1 cellular context compared by ENCODE assay signal in genomic region chr15:51493892-51494291, GRCh38.
TF ChIP-seq lines count a peak whose summit lies in the region.

No MANE protein-coding gene starts in this region.

TF ChIP-seq in SK-N-SH treated with all-trans-retinoic acid at 6 μM for 48 hours, 23 proteins besides CTCF, POLR2A, EP300 and RAD21 (continued from another document):
- TF ChIP-seq PATZ1 (CRISPR knock-in tag; IDR thresholded peaks at IDR 0.05; ENCODE audit: borderline replicate concordance) (no peak), ZNF565 (CRISPR knock-in tag; conservative IDR thresholded peaks at IDR 0.05; ENCODE audit: low read depth) (no peak), OSR1 (CRISPR knock-in tag; IDR thresholded peaks at IDR 0.05) (no peak), SNAI2 (CRISPR knock-in tag; IDR thresholded peaks at IDR 0.05) (no peak), ZC3H10 (CRISPR knock-in tag; IDR thresholded peaks at IDR 0.05) (no peak), ZFP30 (CRISPR knock-in tag; IDR thresholded peaks at IDR 0.05) (no peak), BACH2 (CRISPR knock-in tag; IDR thresholded peaks at IDR 0.05; ENCODE audit: borderline replicate concordance) (no peak), ESRRG (CRISPR knock-in tag; IDR thresholded peaks at IDR 0.05) (no peak), POU6F1 (CRISPR knock-in tag; IDR thresholded peaks at IDR 0.05; ENCODE audit: borderline replicate concordance, low read depth) (no peak), TSHZ2 (CRISPR knock-in tag; IDR thresholded peaks at IDR 0.05) (no peak), ZFP3 (CRISPR knock-in tag; IDR thresholded peaks at IDR 0.05) (no peak), PPARA (CRISPR knock-in tag; IDR thresholded peaks at IDR 0.05; ENCODE audit: borderline replicate concordance) (no peak), RARB (CRISPR knock-in tag; IDR thresholded peaks at IDR 0.05) (no peak)
